ENCODE assay signal across 8 cellular contexts in the genomic region with DNA sequence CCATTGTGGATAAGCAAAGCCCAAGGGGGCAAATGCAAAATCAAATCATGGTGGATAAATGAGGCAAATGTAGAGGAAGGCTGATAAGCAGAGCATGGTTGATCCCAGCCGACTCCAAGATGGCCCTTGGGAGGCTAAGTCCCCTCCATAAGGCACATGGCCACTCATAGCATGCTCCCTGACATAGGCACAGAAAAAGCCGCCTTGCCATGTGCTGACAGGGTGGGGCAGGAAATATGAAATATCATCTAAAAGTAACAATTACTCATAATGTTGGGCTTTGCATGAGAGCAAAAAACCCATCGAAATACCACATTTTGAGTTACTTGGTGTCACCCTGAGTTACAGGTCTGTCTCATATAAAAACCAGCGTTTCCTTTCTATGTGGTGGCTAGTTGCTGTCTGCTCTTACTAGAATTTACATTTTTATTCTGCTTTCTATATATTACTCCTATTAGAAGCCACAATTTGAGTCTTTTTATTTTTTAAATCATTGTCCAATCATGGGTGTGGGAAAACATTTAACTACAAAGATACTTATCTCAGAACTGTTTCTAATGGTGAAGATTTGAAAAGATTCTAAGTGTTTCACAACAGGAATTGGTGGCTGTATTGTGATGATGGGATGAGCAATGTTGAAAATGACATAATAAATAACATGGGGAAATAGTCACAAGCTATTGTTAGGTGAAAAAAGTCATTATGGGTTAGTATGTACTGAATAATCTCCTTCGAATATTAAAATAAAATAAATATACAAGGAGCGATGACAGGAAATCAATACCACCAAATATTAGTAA.
DNase-seq lines count a peak whose midpoint lies in the region; ATAC-seq and TF ChIP-seq lines count a peak whose summit lies in the region.

No MANE protein-coding gene starts in this region.

- H3K4me1 Mint-ChIP-seq in T-helper 1 cell treated with Interleukin-12 subunit alpha and Interleukin-12 subunit beta and Interleukin-4 antibody, amounts not matched to agents 30 μg/mL and 1 μg/mL, for 36 hours (ENCODE audit: low read depth), result peaks cover 69% of the 10 kb centered on the region
- peaks cover 33 to 36% of the 10 kb centered on the region in 2 experiments for H3K4me1 Mint-ChIP-seq in H9

- in situ Hi-C loops in brain microvascular endothelial cell (cut with HindIII; ENCODE audit: low pct_ligation_motif_present, low sequenced_read_pairs), result no loop called here

- peak; percentile 44 for ATAC-seq in HG02571 (IDR thresholded peaks at IDR 0.05; ENCODE audit: unreplicated experiment)

- no peaks in the 10 kb centered on the region for H3K9me3 ChIP-seq in H9 (ENCODE audit: control insufficient read depth, low read depth, low read length)

- H3K36me3 ChIP-seq in brain microvascular endothelial cell (replicated peaks), result no peaks in the 10 kb centered on the region

- H4K20me1 ChIP-seq in H9 (ENCODE audit: control insufficient read depth, insufficient read depth, insufficient read length), result no peaks in the 10 kb centered on the region

- no peak overlapping the region for H3K56ac ChIP-seq in H9 (ENCODE audit: insufficient read length, low read depth, low read length)

- no peaks in the 10 kb centered on the region for H3K79me1 ChIP-seq in H9 (ENCODE audit: insufficient read depth, low read depth, low read length, poor library complexity, severe bottlenecking)

- H3K4me3 Mint-ChIP-seq in T-helper 1 cell treated with Interleukin-12 subunit alpha and Interleukin-12 subunit beta and Interleukin-4 antibody, amounts not matched to agents 30 μg/mL and 1 μg/mL, for 36 hours, result peak overlapping the region; percentile 61
- H3K4me3 Mint-ChIP-seq in H9, result no peak overlapping the region

- H3K27me3 ChIP-seq in brain microvascular endothelial cell (replicated peaks) (no peaks in the 10 kb centered on the region), H9 (ENCODE audit: insufficient read depth, low read length) (no peaks in the 10 kb centered on the region)

- H3K23ac ChIP-seq in H9 (ENCODE audit: insufficient read length, low read depth, low read length), result no peak overlapping the region

- no peak for TF ChIP-seq CTCF in brain microvascular endothelial cell (IDR thresholded peaks at IDR 0.05; ENCODE audit: low read depth, low read length, missing control alignments)
- no peak for TF ChIP-seq CTCF in H9 (conservative IDR thresholded peaks at IDR 0.05)

- peak overlapping the region; percentile 98 for H3K27ac ChIP-seq in brain microvascular endothelial cell
- no peak overlapping the region for H3K27ac ChIP-seq in H9 (ENCODE audit: insufficient read length, low read depth, low read length)

- H3K18ac ChIP-seq in H9 (ENCODE audit: insufficient read length, low read depth, low read length), result no peak overlapping the region

- H4K91ac ChIP-seq in H9 (ENCODE audit: insufficient read length, low read depth, low read length), result no peak overlapping the region

- H3K9ac ChIP-seq in H9 (ENCODE audit: extremely low read depth, insufficient read length, low read length), result no peak overlapping the region

- no peaks in the 10 kb centered on the region for H3K23me2 ChIP-seq in H9 (ENCODE audit: insufficient read length, low read depth, low read length, poor library complexity, severe bottlenecking)

- H3K4me3 ChIP-seq in brain microvascular endothelial cell (ENCODE audit: low read depth, low read length), result no peak overlapping the region

- H2BK12ac ChIP-seq in H9 (ENCODE audit: insufficient read length, low read depth, low read length), result no peak overlapping the region

- H3K79me2 ChIP-seq in H9 (ENCODE audit: insufficient read depth, low read length), result no peaks in the 10 kb centered on the region

- no peaks in the 10 kb centered on the region for H3K9me3 Mint-ChIP-seq in T-helper 1 cell treated with Interleukin-12 subunit alpha and Interleukin-12 subunit beta and Interleukin-4 antibody, amounts not matched to agents 30 μg/mL and 1 μg/mL, for 36 hours
- no peaks in the 10 kb centered on the region for H3K9me3 Mint-ChIP-seq in H9

- no peak overlapping the region for H2BK5ac ChIP-seq in H9 (ENCODE audit: insufficient read length, low read length)

- H3K4ac ChIP-seq in H9 (ENCODE audit: low read depth, low read length), result no peak overlapping the region

- peak overlapping the region; percentile 99 for H3K27ac Mint-ChIP-seq in T-helper 1 cell treated with Interleukin-12 subunit alpha and Interleukin-12 subunit beta and Interleukin-4 antibody, amounts not matched to agents 30 μg/mL and 1 μg/mL, for 36 hours
- H3K27ac Mint-ChIP-seq in H9, result no peak overlapping the region

- H3K4me2 ChIP-seq in H9 (ENCODE audit: insufficient read depth, insufficient read length, low read length), result no peak overlapping the region

- no peak overlapping the region for H3K14ac ChIP-seq in H9 (ENCODE audit: insufficient read depth, low read length)

- no peak overlapping the region for H2AK5ac ChIP-seq in H9 (ENCODE audit: insufficient read length, low read length)

- DNase-seq in CD1c-positive myeloid dendritic cell (ENCODE audit: extremely low spot score) (peak; percentile 77), brain microvascular endothelial cell (peak; percentile 80), H9 (no peak), HK-2 (ENCODE audit: unreplicated experiment) (no peak), putamen (ENCODE audit: low spot score) (no peak)
- DNase-seq in stimulated activated CD4-positive, alpha-beta T cell treated with anti-CD3 and anti-CD28 coated beads, Interleukin-1b, Interleukin-23, amount 100 ng/mL, for 48 hours, result peak; percentile 81

- H2AFZ ChIP-seq in H9 (ENCODE audit: low read length), result no peak overlapping the region

- no peak overlapping the region for H2BK15ac ChIP-seq in H9 (ENCODE audit: low read depth, low read length)

- H2BK20ac ChIP-seq in H9 (ENCODE audit: low read depth, low read length, poor library complexity, severe bottlenecking), result no peak overlapping the region

- no CpG with 5 or more reads among the region's 6 CpGs for WGBS in H9 (ENCODE audit: extremely low coverage, insufficient read length, low lambda C conversion rate)

- no peak overlapping the region for H2BK120ac ChIP-seq in H9 (ENCODE audit: low read depth, low read length, poor library complexity, severe bottlenecking)

- peaks cover 8% of the 10 kb centered on the region for H3K36me3 Mint-ChIP-seq in T-helper 1 cell treated with Interleukin-12 subunit alpha and Interleukin-12 subunit beta and Interleukin-4 antibody, amounts not matched to agents 30 μg/mL and 1 μg/mL, for 36 hours (ENCODE audit: low read depth)
- no peaks in the 10 kb centered on the region for H3K36me3 Mint-ChIP-seq in H9 (ENCODE audit: insufficient read depth in 1 of 3, low read depth in 3 of 3)

- no peak overlapping the region for H3T11ph ChIP-seq in H9 (ENCODE audit: low read length)

- H4K8ac ChIP-seq in H9 (replicated peaks; ENCODE audit: insufficient read length, low read depth, low read length), result no peak overlapping the region

- H3K27me3 Mint-ChIP-seq in T-helper 1 cell treated with Interleukin-12 subunit alpha and Interleukin-12 subunit beta and Interleukin-4 antibody, amounts not matched to agents 30 μg/mL and 1 μg/mL, for 36 hours (ENCODE audit: low read depth), result peaks cover 11% of the 10 kb centered on the region
- no peaks in the 10 kb centered on the region; the same call in 1 of the 2 replicates for H3K27me3 Mint-ChIP-seq in H9 (ENCODE audit: low read depth)

- no peak overlapping the region for H4K5ac ChIP-seq in H9 (ENCODE audit: insufficient read length, low read depth, low read length)

- H3K4me1 ChIP-seq in H9 (ENCODE audit: insufficient read depth, low read length), result no peaks in the 10 kb centered on the region; the same call in 1 of the 2 replicates

Comparison
In these comparisons a context has a peak if more than half of its experiments do, and no peak if none do; other contexts are left out.
1. DNase-seq: peak in CD1c-positive myeloid dendritic cell (single experiment), brain microvascular endothelial cell (single experiment) and stimulated activated CD4-positive, alpha-beta T cell treated with anti-CD3 and anti-CD28 coated beads, Interleukin-1b, Interleukin-23, amount 100 ng/mL, for 48 hours (single experiment); none in H9 (single experiment), HK-2 (single experiment) and putamen (single experiment).